Comparison of ENCODE assay signal across 11 cellular contexts in the genomic region with DNA sequence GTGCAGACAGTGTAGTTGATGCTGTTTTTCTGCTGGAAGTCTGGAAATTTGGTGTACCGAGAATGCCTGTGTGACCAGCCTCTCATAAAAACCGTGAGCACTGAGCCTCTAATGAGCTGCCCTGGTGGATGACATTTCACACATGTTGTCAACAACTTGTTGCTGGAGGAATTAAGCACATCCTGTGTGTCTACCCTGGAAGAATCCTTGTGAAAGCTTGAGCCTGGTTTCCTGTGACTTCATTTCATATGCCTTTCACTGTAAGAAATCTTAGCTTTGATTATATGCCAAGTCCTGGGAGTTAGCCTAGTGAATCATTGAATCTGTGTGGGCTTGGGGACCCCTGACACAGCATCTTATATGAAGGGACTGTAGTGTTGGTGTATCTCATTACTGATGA.
DNase-seq lines count a peak whose midpoint lies in the region; ATAC-seq and TF ChIP-seq lines count a peak whose summit lies in the region.
"Had no signal": no experiment of that assay in that cellular context is flagged by ENCODE, and none has a peak within 500 bp of the region (broad histone marks: within the 10 kb centered on the region; RNA-seq: fewer than 3 reads in every experiment).

No MANE protein-coding gene starts in this region.

- 100% methylated on average over 2 of the region's 2 CpGs for WGBS in mammary epithelial cell (ENCODE audit: low coverage, missing lambda C conversion rate)
- WGBS in right lobe of liver (ENCODE audit: insufficient coverage, low coverage, low lambda C conversion rate, missing lambda C conversion rate), result 86% methylated on average over 2 of the region's 2 CpGs

- no peaks in the 10 kb centered on the region for H4K20me1 ChIP-seq in mammary epithelial cell (ENCODE audit: insufficient read depth, low read length)

- TF ChIP-seq CTCF in A673 (conservative IDR thresholded peaks at IDR 0.05; ENCODE audit: low read depth, low read length) (no peak), mammary epithelial cell (conservative IDR thresholded peaks at IDR 0.05 in 1 of 2, IDR thresholded peaks at IDR 0.05 in 1 of 2; ENCODE audit: extremely low read depth in 1 of 2, insufficient read depth in 1 of 2, low read depth in 1 of 2, low read length in 2 of 2) (no peak), right lobe of liver (IDR thresholded peaks at IDR 0.05) (no peak)

- H3K9me3 ChIP-seq in A673 (ENCODE audit: low read depth, low read length, poor library complexity, severe bottlenecking) (no peaks in the 10 kb centered on the region), mammary epithelial cell (replicated peaks; ENCODE audit: insufficient read depth, low read length) (no peaks in the 10 kb centered on the region), right lobe of liver (no peaks in the 10 kb centered on the region)
- H3K9me3 ChIP-seq: vagina had no signal

- CTCF ChIA-PET in A673 (lab: Charles Lee) (no interaction called here), mammary epithelial cell (lab: Charles Lee; ENCODE audit: low non-redundant PET) (no interaction called here)

- dilution Hi-C loops in mammary epithelial cell (cut with HindIII; ENCODE audit: low sequenced_read_pairs), result no loop called here

- BruUV-seq in A673 (replicated peaks; lab: Mats Ljungman, UMichigan) (no TSS peak), mammary epithelial cell (replicated peaks; lab: Mats Ljungman, UMichigan) (no TSS peak)

- ATAC-seq in right lobe of liver, result peak; percentile 49 to 71 (median 57)
- no peak for ATAC-seq in GM19328 (IDR thresholded peaks at IDR 0.05; ENCODE audit: unreplicated experiment)
- ATAC-seq in HG03520 (IDR thresholded peaks at IDR 0.05; ENCODE audit: unreplicated experiment), result no peak
- ATAC-seq in left ventricle myocardium superior, result no peak
- ATAC-seq: naive thymus-derived CD4-positive, alpha-beta T cell had no signal

- H3K4me3 ChIP-seq in A673 (ENCODE audit: low read depth, low read length, poor library complexity, severe bottlenecking) (no peak overlapping the region), mammary epithelial cell (replicated peaks in 1 of 3; ENCODE audit: insufficient read depth in 1 of 3, low read depth in 2 of 3, low read length in 3 of 3) (no peak overlapping the region), right lobe of liver (no peak overlapping the region)
- H3K4me3 ChIP-seq: vagina had no signal

- H3K27ac ChIP-seq in A673 (ENCODE audit: low read depth, low read length, poor library complexity, severe bottlenecking), result no peak overlapping the region
- no peak overlapping the region for H3K27ac ChIP-seq in mammary epithelial cell (ENCODE audit: insufficient read depth, low read depth, low read length)
- H3K27ac ChIP-seq in right lobe of liver, result peak overlapping the region; percentile 24 to 83 (median 36)
- H3K27ac ChIP-seq: vagina had no signal

- H3K79me2 ChIP-seq in mammary epithelial cell (ENCODE audit: insufficient read depth, low read length), result no peaks in the 10 kb centered on the region

- intact Hi-C loops in A673 (cut with micrococcal nuclease; ENCODE audit: unreplicated experiment) (no loop called here), mammary epithelial cell (cut with micrococcal nuclease) (loop anchor here (5.0 kb wide), 1 partner anchor 182 kb away; no protein-coding TSS in a partner anchor), right lobe of liver (cut with DNase I) (no loop called here), left ventricle myocardium superior (cut with micrococcal nuclease) (no loop called here)

- in situ Hi-C loops in mammary epithelial cell (cut with MboI; ENCODE audit: low sequenced_read_pairs in 2 of 2), result no loop called here

- POLR2A ChIA-PET in A673 (lab: Charles Lee; ENCODE audit: low non-redundant PET), result interaction anchor here (0.6 kb wide), 1 partner anchor 45 kb away, joined by 8 read pairs; no protein-coding TSS in a partner anchor

- H3K36me3 ChIP-seq in A673 (ENCODE audit: insufficient read depth, low read length, poor library complexity, severe bottlenecking), result no peaks in the 10 kb centered on the region
- H3K36me3 ChIP-seq in mammary epithelial cell (ENCODE audit: insufficient read depth, low read length), result no peaks in the 10 kb centered on the region
- H3K36me3 ChIP-seq in right lobe of liver, result no peaks in the 10 kb centered on the region
- H3K36me3 ChIP-seq: vagina had no signal

- H3K4me2 ChIP-seq in mammary epithelial cell (ENCODE audit: insufficient read depth, low read depth, low read length), result no peak overlapping the region

- H3K4me1 ChIP-seq in A673 (ENCODE audit: insufficient read depth, low read length, poor library complexity, severe bottlenecking) (peaks cover 8% of the 10 kb centered on the region), mammary epithelial cell (ENCODE audit: insufficient read depth, low read length) (peaks cover 19% of the 10 kb centered on the region), right lobe of liver (no peaks in the 10 kb centered on the region)

- no peak for TF ChIP-seq POLR2A in right lobe of liver (IDR thresholded peaks at IDR 0.05)

- no peak overlapping the region for H3K9ac ChIP-seq in mammary epithelial cell (ENCODE audit: insufficient read depth, low read length)

- H3K27me3 ChIP-seq in A673 (replicated peaks; ENCODE audit: insufficient read depth, low read depth, low read length, poor library complexity), result no peaks in the 10 kb centered on the region
- H3K27me3 ChIP-seq in mammary epithelial cell (ENCODE audit: insufficient read depth, low read length), result no peaks in the 10 kb centered on the region
- H3K27me3 ChIP-seq in right lobe of liver, result no peaks in the 10 kb centered on the region
- H3K27me3 ChIP-seq: vagina had no signal

- H2AFZ ChIP-seq in mammary epithelial cell (ENCODE audit: low read depth, low read length), result no peak overlapping the region

- DNase-seq in A673 (ENCODE audit: low spot score) (peak; percentile 59), HS-27A (ENCODE audit: low read depth) (peak; percentile 9), mammary epithelial cell (peak; percentile 3), right lobe of liver (no peak), NCI-H2107 (lab: John Stamatoyannopoulos, UW) (no peak), left ventricle myocardium superior (no peak)
- DNase-seq: activated naive CD8-positive, alpha-beta T cell treated with anti-CD3 and anti-CD28 coated beads for 36 hours; naive thymus-derived CD4-positive, alpha-beta T cell had no signal

Comparison
In these comparisons a context has a peak if more than half of its experiments do, and no peak if none do; other contexts are left out.
1. DNase-seq: peak in A673 (single experiment), HS-27A (single experiment) and mammary epithelial cell (single experiment); none in right lobe of liver (0 of 3), NCI-H2107 (single experiment) and left ventricle myocardium superior (single experiment).
2. H3K27ac ChIP-seq: peak in right lobe of liver (3 of 3); none in A673 (single experiment) and mammary epithelial cell (single experiment).
3. ATAC-seq: peak in right lobe of liver (4 of 4); none in GM19328 (single experiment), HG03520 (single experiment) and left ventricle myocardium superior (single experiment).